Comparison of ENCODE assay signal across 1 cellular context in the genomic region with DNA sequence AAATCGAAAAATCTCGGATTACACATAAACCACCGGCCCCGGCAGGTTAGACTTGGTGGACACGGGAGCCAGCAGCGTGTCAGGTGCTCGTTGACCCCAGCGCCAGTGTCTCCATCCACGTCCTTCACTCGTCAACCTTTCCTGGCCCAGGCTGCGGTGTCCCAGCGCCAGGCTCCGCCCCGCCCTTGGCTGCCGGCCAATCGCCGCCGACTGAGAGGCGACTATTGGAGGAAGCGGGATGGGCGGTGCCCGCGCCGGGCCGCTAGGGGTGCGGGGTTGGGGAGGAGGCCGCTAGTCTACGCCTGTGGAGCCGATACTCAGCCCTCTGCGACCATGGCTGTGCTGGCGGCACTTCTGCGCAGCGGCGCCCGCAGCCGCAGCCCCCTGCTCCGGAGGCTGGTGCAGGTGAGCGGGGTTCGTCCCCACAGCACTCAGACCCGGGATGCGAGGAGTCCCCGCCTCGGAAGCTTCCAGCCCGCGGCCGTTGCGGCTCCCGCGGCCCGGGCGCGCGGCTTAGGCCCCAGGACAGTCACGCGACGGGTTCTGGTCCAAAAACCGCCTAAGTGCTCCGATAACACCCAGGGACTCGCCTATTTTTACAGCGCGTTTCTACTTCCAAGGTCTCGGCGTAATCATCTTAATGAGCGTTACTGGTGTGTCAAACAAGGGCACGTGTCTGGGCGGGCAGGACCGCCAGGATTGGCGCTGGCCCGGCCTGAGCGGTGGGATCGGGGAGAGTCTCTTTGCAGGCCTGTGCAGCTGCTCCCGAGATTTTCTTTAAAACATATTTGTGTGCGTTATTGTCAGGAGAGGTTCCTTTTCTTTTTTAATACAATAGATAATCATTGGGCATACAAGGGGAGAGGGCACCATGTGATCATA.
TF ChIP-seq lines count a peak whose summit lies in the region.

Gene ACAT1, plus strand, starts transcription at position 294 of the 882 bp plus-strand sequence. Its CDS starts 40 bp downstream, at position 334.

TF ChIP-seq in HepG2, 621 proteins besides CTCF, POLR2A, EP300 and RAD21 (continued from another document and continues in another):
- TF ChIP-seq IRF1 (CRISPR knock-in tag; IDR thresholded peaks at IDR 0.05; ENCODE audit: low read depth) (no peak), FIP1L1 (IDR thresholded peaks at IDR 0.05; ENCODE audit: borderline replicate concordance, insufficient read depth, low read depth, low read length) (no peak), CHD2 (IDR thresholded peaks at IDR 0.05; ENCODE audit: low read depth, low read length) (no peak), GABPA (IDR thresholded peaks at IDR 0.05; ENCODE audit: low read depth, low read length) (no peak), GABPA (CRISPR knock-in tag; IDR thresholded peaks at IDR 0.05; ENCODE audit: low read depth) (no peak), RFX1 (IDR thresholded peaks at IDR 0.05) (no peak), ZNF101 (CRISPR knock-in tag; IDR thresholded peaks at IDR 0.05; ENCODE audit: borderline replicate concordance, low read depth) (no peak), ZNF142 (CRISPR knock-in tag; IDR thresholded peaks at IDR 0.05) (peak; percentile 58), KDM4B (CRISPR knock-in tag; IDR thresholded peaks at IDR 0.05) (no peak; the same call in none of the 2 replicates), ZNF275 (CRISPR knock-in tag; IDR thresholded peaks at IDR 0.05; ENCODE audit: borderline replicate concordance) (no peak), ATF7 (IDR thresholded peaks at IDR 0.05) (no peak), ATF7 (CRISPR knock-in tag; IDR thresholded peaks at IDR 0.05) (no peak), TAF1 (CRISPR knock-in tag; IDR thresholded peaks at IDR 0.05) (peak; percentile 84), SRSF9 (IDR thresholded peaks at IDR 0.05; ENCODE audit: borderline replicate concordance, insufficient read depth, low read depth, low read length, poor library complexity, severe bottlenecking) (no peak), PHF8 (CRISPR knock-in tag; IDR thresholded peaks at IDR 0.05) (peak; percentile 99), MEF2D (CRISPR knock-in tag; IDR thresholded peaks at IDR 0.05) (no peak; the same call in 1 of the 2 replicates), AGO1 (IDR thresholded peaks at IDR 0.05; ENCODE audit: low read depth, low read length, poor library complexity, severe bottlenecking) (no peak), ZNF282 (IDR thresholded peaks at IDR 0.05; ENCODE audit: partially characterized antibody) (no peak), ZNF333 (CRISPR knock-in tag; IDR thresholded peaks at IDR 0.05; ENCODE audit: borderline replicate concordance) (peak; percentile 77; the same call in 1 of the 2 replicates), ZNF446 (CRISPR knock-in tag; IDR thresholded peaks at IDR 0.05) (no peak; the same call in 1 of the 2 replicates), JUND (CRISPR knock-in tag; IDR thresholded peaks at IDR 0.05) (no peak), ETS1 (CRISPR knock-in tag; IDR thresholded peaks at IDR 0.05) (no peak), PLRG1 (conservative IDR thresholded peaks at IDR 0.05) (no peak), ZIK1 (CRISPR knock-in tag; IDR thresholded peaks at IDR 0.05; ENCODE audit: borderline replicate concordance, low read depth) (no peak), MZF1 (CRISPR knock-in tag; IDR thresholded peaks at IDR 0.05; ENCODE audit: borderline replicate concordance) (no peak), ZNF530 (CRISPR knock-in tag; IDR thresholded peaks at IDR 0.05; ENCODE audit: low read depth) (no peak), FOXO1 (CRISPR knock-in tag; IDR thresholded peaks at IDR 0.05) (no peak)
- TF ChIP-seq, protein P1, sequence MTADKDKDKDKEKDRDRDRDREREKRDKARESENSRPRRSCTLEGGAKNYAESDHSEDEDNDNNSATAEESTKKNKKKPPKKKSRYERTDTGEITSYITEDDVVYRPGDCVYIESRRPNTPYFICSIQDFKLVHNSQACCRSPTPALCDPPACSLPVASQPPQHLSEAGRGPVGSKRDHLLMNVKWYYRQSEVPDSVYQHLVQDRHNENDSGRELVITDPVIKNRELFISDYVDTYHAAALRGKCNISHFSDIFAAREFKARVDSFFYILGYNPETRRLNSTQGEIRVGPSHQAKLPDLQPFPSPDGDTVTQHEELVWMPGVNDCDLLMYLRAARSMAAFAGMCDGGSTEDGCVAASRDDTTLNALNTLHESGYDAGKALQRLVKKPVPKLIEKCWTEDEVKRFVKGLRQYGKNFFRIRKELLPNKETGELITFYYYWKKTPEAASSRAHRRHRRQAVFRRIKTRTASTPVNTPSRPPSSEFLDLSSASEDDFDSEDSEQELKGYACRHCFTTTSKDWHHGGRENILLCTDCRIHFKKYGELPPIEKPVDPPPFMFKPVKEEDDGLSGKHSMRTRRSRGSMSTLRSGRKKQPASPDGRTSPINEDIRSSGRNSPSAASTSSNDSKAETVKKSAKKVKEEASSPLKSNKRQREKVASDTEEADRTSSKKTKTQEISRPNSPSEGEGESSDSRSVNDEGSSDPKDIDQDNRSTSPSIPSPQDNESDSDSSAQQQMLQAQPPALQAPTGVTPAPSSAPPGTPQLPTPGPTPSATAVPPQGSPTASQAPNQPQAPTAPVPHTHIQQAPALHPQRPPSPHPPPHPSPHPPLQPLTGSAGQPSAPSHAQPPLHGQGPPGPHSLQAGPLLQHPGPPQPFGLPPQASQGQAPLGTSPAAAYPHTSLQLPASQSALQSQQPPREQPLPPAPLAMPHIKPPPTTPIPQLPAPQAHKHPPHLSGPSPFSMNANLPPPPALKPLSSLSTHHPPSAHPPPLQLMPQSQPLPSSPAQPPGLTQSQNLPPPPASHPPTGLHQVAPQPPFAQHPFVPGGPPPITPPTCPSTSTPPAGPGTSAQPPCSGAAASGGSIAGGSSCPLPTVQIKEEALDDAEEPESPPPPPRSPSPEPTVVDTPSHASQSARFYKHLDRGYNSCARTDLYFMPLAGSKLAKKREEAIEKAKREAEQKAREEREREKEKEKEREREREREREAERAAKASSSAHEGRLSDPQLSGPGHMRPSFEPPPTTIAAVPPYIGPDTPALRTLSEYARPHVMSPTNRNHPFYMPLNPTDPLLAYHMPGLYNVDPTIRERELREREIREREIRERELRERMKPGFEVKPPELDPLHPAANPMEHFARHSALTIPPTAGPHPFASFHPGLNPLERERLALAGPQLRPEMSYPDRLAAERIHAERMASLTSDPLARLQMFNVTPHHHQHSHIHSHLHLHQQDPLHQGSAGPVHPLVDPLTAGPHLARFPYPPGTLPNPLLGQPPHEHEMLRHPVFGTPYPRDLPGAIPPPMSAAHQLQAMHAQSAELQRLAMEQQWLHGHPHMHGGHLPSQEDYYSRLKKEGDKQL (CRISPR knock-in tag; IDR thresholded peaks at IDR 0.05; ENCODE audit: low read depth): no peak
- TF ChIP-seq, protein P2, sequence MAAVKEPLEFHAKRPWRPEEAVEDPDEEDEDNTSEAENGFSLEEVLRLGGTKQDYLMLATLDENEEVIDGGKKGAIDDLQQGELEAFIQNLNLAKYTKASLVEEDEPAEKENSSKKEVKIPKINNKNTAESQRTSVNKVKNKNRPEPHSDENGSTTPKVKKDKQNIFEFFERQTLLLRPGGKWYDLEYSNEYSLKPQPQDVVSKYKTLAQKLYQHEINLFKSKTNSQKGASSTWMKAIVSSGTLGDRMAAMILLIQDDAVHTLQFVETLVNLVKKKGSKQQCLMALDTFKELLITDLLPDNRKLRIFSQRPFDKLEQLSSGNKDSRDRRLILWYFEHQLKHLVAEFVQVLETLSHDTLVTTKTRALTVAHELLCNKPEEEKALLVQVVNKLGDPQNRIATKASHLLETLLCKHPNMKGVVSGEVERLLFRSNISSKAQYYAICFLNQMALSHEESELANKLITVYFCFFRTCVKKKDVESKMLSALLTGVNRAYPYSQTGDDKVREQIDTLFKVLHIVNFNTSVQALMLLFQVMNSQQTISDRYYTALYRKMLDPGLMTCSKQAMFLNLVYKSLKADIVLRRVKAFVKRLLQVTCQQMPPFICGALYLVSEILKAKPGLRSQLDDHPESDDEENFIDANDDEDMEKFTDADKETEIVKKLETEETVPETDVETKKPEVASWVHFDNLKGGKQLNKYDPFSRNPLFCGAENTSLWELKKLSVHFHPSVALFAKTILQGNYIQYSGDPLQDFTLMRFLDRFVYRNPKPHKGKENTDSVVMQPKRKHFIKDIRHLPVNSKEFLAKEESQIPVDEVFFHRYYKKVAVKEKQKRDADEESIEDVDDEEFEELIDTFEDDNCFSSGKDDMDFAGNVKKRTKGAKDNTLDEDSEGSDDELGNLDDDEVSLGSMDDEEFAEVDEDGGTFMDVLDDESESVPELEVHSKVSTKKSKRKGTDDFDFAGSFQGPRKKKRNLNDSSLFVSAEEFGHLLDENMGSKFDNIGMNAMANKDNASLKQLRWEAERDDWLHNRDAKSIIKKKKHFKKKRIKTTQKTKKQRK (IDR thresholded peaks at IDR 0.05; ENCODE audit: low read length): no peak
- TF ChIP-seq, protein P3, sequence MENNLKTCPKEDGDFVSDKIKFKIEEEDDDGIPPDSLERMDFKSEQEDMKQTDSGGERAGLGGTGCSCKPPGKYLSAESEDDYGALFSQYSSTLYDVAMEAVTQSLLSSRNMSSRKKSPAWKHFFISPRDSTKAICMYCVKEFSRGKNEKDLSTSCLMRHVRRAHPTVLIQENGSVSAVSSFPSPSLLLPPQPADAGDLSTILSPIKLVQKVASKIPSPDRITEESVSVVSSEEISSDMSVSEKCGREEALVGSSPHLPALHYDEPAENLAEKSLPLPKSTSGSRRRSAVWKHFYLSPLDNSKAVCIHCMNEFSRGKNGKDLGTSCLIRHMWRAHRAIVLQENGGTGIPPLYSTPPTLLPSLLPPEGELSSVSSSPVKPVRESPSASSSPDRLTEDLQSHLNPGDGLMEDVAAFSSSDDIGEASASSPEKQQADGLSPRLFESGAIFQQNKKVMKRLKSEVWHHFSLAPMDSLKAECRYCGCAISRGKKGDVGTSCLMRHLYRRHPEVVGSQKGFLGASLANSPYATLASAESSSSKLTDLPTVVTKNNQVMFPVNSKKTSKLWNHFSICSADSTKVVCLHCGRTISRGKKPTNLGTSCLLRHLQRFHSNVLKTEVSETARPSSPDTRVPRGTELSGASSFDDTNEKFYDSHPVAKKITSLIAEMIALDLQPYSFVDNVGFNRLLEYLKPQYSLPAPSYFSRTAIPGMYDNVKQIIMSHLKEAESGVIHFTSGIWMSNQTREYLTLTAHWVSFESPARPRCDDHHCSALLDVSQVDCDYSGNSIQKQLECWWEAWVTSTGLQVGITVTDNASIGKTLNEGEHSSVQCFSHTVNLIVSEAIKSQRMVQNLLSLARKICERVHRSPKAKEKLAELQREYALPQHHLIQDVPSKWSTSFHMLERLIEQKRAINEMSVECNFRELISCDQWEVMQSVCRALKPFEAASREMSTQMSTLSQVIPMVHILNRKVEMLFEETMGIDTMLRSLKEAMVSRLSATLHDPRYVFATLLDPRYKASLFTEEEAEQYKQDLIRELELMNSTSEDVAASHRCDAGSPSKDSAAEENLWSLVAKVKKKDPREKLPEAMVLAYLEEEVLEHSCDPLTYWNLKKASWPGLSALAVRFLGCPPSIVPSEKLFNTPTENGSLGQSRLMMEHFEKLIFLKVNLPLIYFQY (CRISPR knock-in tag; IDR thresholded peaks at IDR 0.05; ENCODE audit: borderline replicate concordance): peak; percentile 61; the same call in 1 of the 2 replicates
